8 cellular contexts compared by ENCODE assay signal in the genomic region with DNA sequence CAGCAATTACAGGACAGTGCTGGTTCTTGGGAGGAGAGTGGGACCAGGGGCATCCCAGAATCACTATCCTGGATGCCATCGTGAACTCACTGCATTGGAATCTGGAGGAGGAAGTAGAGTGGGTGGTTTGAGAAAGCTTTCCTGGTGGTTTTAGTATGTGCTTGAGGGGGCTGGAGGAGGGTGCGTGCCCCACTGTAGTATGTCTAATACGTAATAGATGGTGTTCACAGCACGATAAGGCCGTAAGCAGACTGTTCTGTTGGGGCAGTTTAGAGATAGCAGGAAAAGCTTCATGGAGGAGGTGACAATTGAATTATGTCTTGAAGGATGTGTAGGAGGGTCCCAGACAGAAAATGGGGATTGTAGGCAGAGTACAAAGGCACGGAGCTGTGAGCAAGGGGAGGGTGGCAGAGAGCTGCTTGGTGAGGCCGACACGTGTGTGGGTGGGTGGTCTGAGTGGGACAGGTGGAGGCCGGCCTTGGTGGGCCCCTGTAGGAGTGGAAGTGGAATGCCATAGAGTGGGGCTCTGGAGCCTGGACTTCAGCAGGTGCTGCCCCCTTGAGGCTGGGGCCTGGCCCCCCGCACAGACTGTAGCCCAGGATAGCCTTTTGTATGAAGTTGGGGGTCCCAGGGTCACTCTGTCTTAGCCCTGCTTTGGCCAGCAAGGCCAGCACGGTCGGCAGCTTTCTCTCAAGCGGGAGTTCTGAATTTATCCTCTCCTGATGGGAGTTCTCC. TPM values are rescaled to one million over a fixed set of nuclear protein-coding genes. Genes with fewer than 3 reads are reported as not detected.
DNase-seq lines count a peak whose midpoint lies in the region; ATAC-seq, FAIRE-seq and TF ChIP-seq lines count a peak whose summit lies in the region.

No MANE protein-coding gene starts in this region.

- ATAC-seq in activated CD8-positive, alpha-beta T cell treated with anti-CD3 and anti-CD28 coated beads for 36 hours: no peak
- ATAC-seq in GM21360 (IDR thresholded peaks at IDR 0.05; ENCODE audit: unreplicated experiment): no peak

- peak; percentile 61 for TF ChIP-seq CTCF in GM12873 (IDR thresholded peaks at IDR 0.05; ENCODE audit: insufficient read depth, low read depth, low read length, missing control alignments)
- peak; percentile 37 for TF ChIP-seq CTCF in activated CD8-positive, alpha-beta T cell treated with anti-CD3 and anti-CD28 coated beads for 36 hours (IDR thresholded peaks at IDR 0.05)

- FAIRE-seq in GM12891 (lab: Jason Lieb, UNC): no peak

- TF ChIP-seq POLR2A in GM12891 (IDR thresholded peaks at IDR 0.05; ENCODE audit: low read depth, low read length): no peak

- CTCF ChIA-PET in activated CD8-positive, alpha-beta T cell treated with anti-CD3 and anti-CD28 coated beads for 36 hours (lab: Charles Lee): interaction anchor here (0.8 to 1.9 kb wide), 14 partner anchors 10 to 107 kb away, joined by 3 to 7 read pairs (median 4); no protein-coding TSS in a partner anchor

- no peak overlapping the region for H3K4me3 Mint-ChIP-seq in activated CD8-positive, alpha-beta T cell treated with anti-CD3 and anti-CD28 coated beads for 36 hours

- peaks cover 68% of the 10 kb centered on the region for H3K4me1 Mint-ChIP-seq in activated CD8-positive, alpha-beta T cell treated with anti-CD3 and anti-CD28 coated beads for 36 hours (ENCODE audit: low read depth)

- POLR2A ChIA-PET in activated CD8-positive, alpha-beta T cell treated with anti-CD3 and anti-CD28 coated beads for 36 hours (lab: Charles Lee): interaction anchor here (0.7 to 1.5 kb wide), 3 partner anchors 23 to 265 kb away, joined by 3 to 4 read pairs (median 4); no protein-coding TSS in a partner anchor

- no peaks in the 10 kb centered on the region for H3K9me3 Mint-ChIP-seq in activated CD8-positive, alpha-beta T cell treated with anti-CD3 and anti-CD28 coated beads for 36 hours

- intact Hi-C loops in activated CD8-positive, alpha-beta T cell treated with anti-CD3 and anti-CD28 coated beads for 36 hours (cut with micrococcal nuclease): loop anchor here (10.0 kb wide), 1 partner anchor 87 kb away; no protein-coding TSS in a partner anchor

- H3K27ac Mint-ChIP-seq in activated CD8-positive, alpha-beta T cell treated with anti-CD3 and anti-CD28 coated beads for 36 hours: peak overlapping the region; percentile 51

- DNase-seq in 8988T: peak; percentile 67
- no peak for DNase-seq in activated CD8-positive, alpha-beta T cell treated with anti-CD3 and anti-CD28 coated beads for 36 hours
- DNase-seq in islet precursor cell: peak; percentile 74
- DNase-seq in NCI-H774 (lab: John Stamatoyannopoulos, UW): no peak
- no peak for DNase-seq in GM12891 (ENCODE audit: insufficient read length, low spot score)
- no peak for DNase-seq in midbrain (lab: John Stamatoyannopoulos, UW)

- no peaks in the 10 kb centered on the region for H3K27me3 Mint-ChIP-seq in activated CD8-positive, alpha-beta T cell treated with anti-CD3 and anti-CD28 coated beads for 36 hours

- H3K36me3 Mint-ChIP-seq in activated CD8-positive, alpha-beta T cell treated with anti-CD3 and anti-CD28 coated beads for 36 hours (ENCODE audit: low read depth): peaks cover 14% of the 10 kb centered on the region

TF ChIP-seq in GM12891, 5 proteins besides CTCF, POLR2A, EP300 and RAD21:
- TF ChIP-seq POLR2AphosphoS5 (IDR thresholded peaks at IDR 0.05; ENCODE audit: low read depth, low read length): no peak
- TF ChIP-seq POU2F2 (IDR thresholded peaks at IDR 0.05; ENCODE audit: low read depth, low read length): no peak
- no peak for TF ChIP-seq PAX5 (IDR thresholded peaks at IDR 0.05; ENCODE audit: insufficient read depth, low read length, severe bottlenecking)
- TF ChIP-seq SPI1 (IDR thresholded peaks at IDR 0.05; ENCODE audit: low read depth, low read length): no peak
- no peak for TF ChIP-seq TAF1 (IDR thresholded peaks at IDR 0.05; ENCODE audit: low read depth, low read length)

RNA-seq across cellular contexts. Expression of a gene that starts 37.0 kb away (rescaled TPM):
- 1 to 10 TPM; 2.2 to 2.5 TPM for total RNA-seq in activated CD8-positive, alpha-beta T cell treated with anti-CD3 and anti-CD28 coated beads for 36 hours
- polyA plus RNA-seq in GM12891 (2012; ENCODE audit: low read depth, missing spikeins): 4.9 TPM

RNA-seq across cellular contexts. Expression of a gene that starts 59.8 kb away (rescaled TPM):
- not detected for total RNA-seq in activated CD8-positive, alpha-beta T cell treated with anti-CD3 and anti-CD28 coated beads for 36 hours
- polyA plus RNA-seq in GM12891 (2012; ENCODE audit: low read depth, missing spikeins): 0.17 TPM

Comparison
In these comparisons a context has a peak if more than half of its experiments do, and no peak if none do; other contexts are left out.
1. DNase-seq: peak in 8988T (single experiment) and islet precursor cell (single experiment); none in activated CD8-positive, alpha-beta T cell treated with anti-CD3 and anti-CD28 coated beads for 36 hours (single experiment), NCI-H774 (single experiment), GM12891 (single experiment) and midbrain (single experiment).